10 cellular contexts compared by ENCODE assay signal in the genomic region with DNA sequence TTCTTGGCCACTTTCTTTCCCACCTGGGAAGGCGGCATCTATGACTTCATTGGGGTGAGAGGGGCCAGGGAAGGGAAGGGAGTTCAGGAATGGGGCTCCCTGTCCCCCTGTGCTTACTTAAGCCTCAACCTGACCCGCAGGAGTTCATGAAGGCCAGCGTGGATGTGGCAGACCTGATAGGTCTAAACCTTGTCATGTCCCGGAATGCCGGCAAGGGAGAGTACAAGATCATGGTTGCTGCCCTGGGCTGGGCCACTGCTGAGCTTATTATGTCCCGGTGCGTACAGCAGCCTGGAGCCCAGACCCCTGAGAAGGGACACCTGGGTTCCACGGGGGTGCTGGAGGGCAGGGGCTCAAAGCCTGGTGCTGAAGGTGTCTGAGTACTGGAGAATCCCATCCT. TPM values are rescaled to one million over a fixed set of nuclear protein-coding genes. Genes with fewer than 3 reads are reported as not detected.
DNase-seq lines count a peak whose midpoint lies in the region; ATAC-seq and TF ChIP-seq lines count a peak whose summit lies in the region.
"Had no signal": no experiment of that assay in that cellular context is flagged by ENCODE, and none has a peak within 500 bp of the region (broad histone marks: within the 10 kb centered on the region; RNA-seq: fewer than 3 reads in every experiment).

No MANE protein-coding gene starts in this region.

- H3K27me3 ChIP-seq in hepatocyte: no peaks in the 10 kb centered on the region

- H3K4me1 Mint-ChIP-seq in T-helper 2 cell treated with Interferon-gamma antibody and Interleukin-4, amounts not matched to agents 5 μg/mL and 100 μg/mL, for 36 hours (ENCODE audit: low read depth): peaks cover 18% of the 10 kb centered on the region
- peaks cover 23% of the 10 kb centered on the region for H3K4me1 Mint-ChIP-seq in WTC11
- peaks cover 63% of the 10 kb centered on the region for H3K4me1 Mint-ChIP-seq in stimulated activated naive CD8-positive, alpha-beta T cell treated with anti-CD3 and anti-CD28 coated beads, Interleukin-15, amount 100 ng/mL, for 72 hours

- H3K79me2 ChIP-seq in hepatocyte: peaks cover 35% of the 10 kb centered on the region

- H4K20me1 ChIP-seq in hepatocyte (ENCODE audit: insufficient read depth, poor library complexity, severe bottlenecking): no peaks in the 10 kb centered on the region

- no peak for DNase-seq in T-helper 2 cell treated with Interferon-gamma antibody and Interleukin-4, amounts not matched to agents 5 μg/mL and 100 μg/mL, for 36 hours (ENCODE audit: low spot score)
- no peak for DNase-seq in T-helper 2 cell
- no peak for DNase-seq in WTC11 (ENCODE audit: low spot score)
- no peak for DNase-seq in hepatocyte (ENCODE audit: low spot score)
- DNase-seq in stimulated activated naive CD8-positive, alpha-beta T cell treated with anti-CD3 and anti-CD28 coated beads, Interleukin-15, amount 100 ng/mL, for 72 hours: no peak
- no peak for DNase-seq in NCI-H1930 (lab: John Stamatoyannopoulos, UW)
- DNase-seq in NCI-H2171 (lab: John Stamatoyannopoulos, UW): no peak
- DNase-seq: retina had no signal

- peak overlapping the region; percentile 74 for H3K4me3 ChIP-seq in hepatocyte

- TF ChIP-seq CTCF in WTC11 (IDR thresholded peaks at IDR 0.05): no peak
- TF ChIP-seq CTCF in hepatocyte (IDR thresholded peaks at IDR 0.05; ENCODE audit: poor library complexity): no peak

- no peaks in the 10 kb centered on the region for H3K9me2 ChIP-seq in hepatocyte (replicated peaks; ENCODE audit: insufficient read depth)

- peak overlapping the region; percentile 86 for H3K4me2 ChIP-seq in hepatocyte

- H3K27ac ChIP-seq in hepatocyte: no peak overlapping the region

- peak overlapping the region; percentile 95 for H3K4me3 Mint-ChIP-seq in T-helper 2 cell treated with Interferon-gamma antibody and Interleukin-4, amounts not matched to agents 5 μg/mL and 100 μg/mL, for 36 hours
- H3K4me3 Mint-ChIP-seq in WTC11: peak overlapping the region; percentile 92
- peak overlapping the region; percentile 98 for H3K4me3 Mint-ChIP-seq in stimulated activated naive CD8-positive, alpha-beta T cell treated with anti-CD3 and anti-CD28 coated beads, Interleukin-15, amount 100 ng/mL, for 72 hours

- ATAC-seq in WTC11: no peak
- no peak for ATAC-seq in stimulated activated naive CD8-positive, alpha-beta T cell treated with anti-CD3 and anti-CD28 coated beads, Interleukin-15, amount 100 ng/mL, for 72 hours
- no peak for ATAC-seq in HG03139 (IDR thresholded peaks at IDR 0.05; ENCODE audit: unreplicated experiment)

- H3K9me3 ChIP-seq in hepatocyte (ENCODE audit: low read depth): no peaks in the 10 kb centered on the region

- POLR2A ChIA-PET in WTC11 (lab: Charles Lee): interaction anchor here (0.7 kb wide), 1 partner anchor 36 kb away, joined by 3 read pairs; no protein-coding TSS in a partner anchor

- H2AFZ ChIP-seq in hepatocyte: no peak overlapping the region

- CTCF ChIA-PET in WTC11 (lab: Charles Lee): interaction anchor here (0.9 kb wide), 1 partner anchor 36 kb away, joined by 6 read pairs; no protein-coding TSS in a partner anchor

- peak overlapping the region; percentile 92 for H3K27ac Mint-ChIP-seq in T-helper 2 cell treated with Interferon-gamma antibody and Interleukin-4, amounts not matched to agents 5 μg/mL and 100 μg/mL, for 36 hours
- H3K27ac Mint-ChIP-seq in WTC11: no peak overlapping the region
- peak overlapping the region; percentile 88 to 98 for H3K27ac Mint-ChIP-seq in stimulated activated naive CD8-positive, alpha-beta T cell treated with anti-CD3 and anti-CD28 coated beads, Interleukin-15, amount 100 ng/mL, for 72 hours

- peaks cover 15% of the 10 kb centered on the region for H3K4me1 ChIP-seq in hepatocyte (ENCODE audit: insufficient read depth)

- H3K9me3 Mint-ChIP-seq in T-helper 2 cell treated with Interferon-gamma antibody and Interleukin-4, amounts not matched to agents 5 μg/mL and 100 μg/mL, for 36 hours: no peaks in the 10 kb centered on the region
- no peaks in the 10 kb centered on the region for H3K9me3 Mint-ChIP-seq in WTC11
- no peaks in the 10 kb centered on the region for H3K9me3 Mint-ChIP-seq in stimulated activated naive CD8-positive, alpha-beta T cell treated with anti-CD3 and anti-CD28 coated beads, Interleukin-15, amount 100 ng/mL, for 72 hours

- no peaks in the 10 kb centered on the region for H3K36me3 ChIP-seq in hepatocyte (replicated peaks; ENCODE audit: insufficient read depth, low read depth)

- H3K27me3 Mint-ChIP-seq in T-helper 2 cell treated with Interferon-gamma antibody and Interleukin-4, amounts not matched to agents 5 μg/mL and 100 μg/mL, for 36 hours (ENCODE audit: low read depth): no peaks in the 10 kb centered on the region
- no peaks in the 10 kb centered on the region for H3K27me3 Mint-ChIP-seq in WTC11 (ENCODE audit: low read depth)
- H3K27me3 Mint-ChIP-seq in stimulated activated naive CD8-positive, alpha-beta T cell treated with anti-CD3 and anti-CD28 coated beads, Interleukin-15, amount 100 ng/mL, for 72 hours: no peaks in the 10 kb centered on the region

- WGBS in hepatocyte (ENCODE audit: low lambda C conversion rate, missing lambda C conversion rate): 91% methylated on average over 8 of the region's 8 CpGs

- H3K36me3 Mint-ChIP-seq in T-helper 2 cell treated with Interferon-gamma antibody and Interleukin-4, amounts not matched to agents 5 μg/mL and 100 μg/mL, for 36 hours (ENCODE audit: low read depth): no peaks in the 10 kb centered on the region
- peaks cover 21% of the 10 kb centered on the region; the same call in 1 of the 2 replicates for H3K36me3 Mint-ChIP-seq in WTC11

TF ChIP-seq in WTC11, 78 proteins besides CTCF, POLR2A, EP300 and RAD21:
- TF ChIP-seq SMAD3 (CRISPR knock-in tag; IDR thresholded peaks at IDR 0.05; ENCODE audit: borderline replicate concordance): no peak
- TF ChIP-seq NFYB (CRISPR knock-in tag; conservative IDR thresholded peaks at IDR 0.05; ENCODE audit: low read depth): no peak

RNA-seq across cellular contexts. Expression of gene TMEM147, which starts 1.1 kb away (rescaled TPM):
- 132 to 135 TPM (median 132 TPM) in 3 replicates for total RNA-seq in WTC11 (2021)
- total RNA-seq in hepatocyte: 115 and 133 TPM in 2 replicates
- polyA plus RNA-seq in hepatocyte: 287 and 288 TPM in 2 replicates

RNA-seq across cellular contexts. Expression of gene GAPDHS, which starts 13.3 kb away (rescaled TPM):
- total RNA-seq in WTC11 (2021): 0.20 to 0.30 TPM in 2 of 3 replicates, not detected in the other
- not detected in 2 replicates for total RNA-seq in hepatocyte
- polyA plus RNA-seq in hepatocyte: not detected in 2 replicates
- total RNA-seq: NCI-H460 had no signal

RNA-seq across cellular contexts. Expression of gene ATP4A, which starts 16.9 kb away (rescaled TPM):
- total RNA-seq in WTC11 (2021): 0.59 to 1.2 TPM (median 1.1 TPM) in 3 replicates
- 5.0 and 6.4 TPM in 2 replicates for total RNA-seq in hepatocyte
- polyA plus RNA-seq in hepatocyte: 3.5 and 5.1 TPM in 2 replicates
- total RNA-seq: NCI-H460 had no signal

RNA-seq across cellular contexts. Expression of gene SBSN, which starts 18.4 kb away (rescaled TPM):
- total RNA-seq in WTC11 (2021) (0.15 to 0.39 TPM in 2 of 3 replicates, not detected in the other), hepatocyte (0.40 TPM in 1 of 2 replicates, not detected in the other)
- 0.19 and 0.66 TPM in 2 replicates for polyA plus RNA-seq in hepatocyte
- total RNA-seq: NCI-H460 had no signal

RNA-seq across cellular contexts. Expression of gene DMKN, which starts 33.1 kb away (rescaled TPM):
- total RNA-seq in WTC11 (2021): 284 to 302 TPM (median 285 TPM) in 3 replicates
- 57.0 and 64.1 TPM in 2 replicates for total RNA-seq in hepatocyte
- polyA plus RNA-seq in hepatocyte: 99.5 and 111 TPM in 2 replicates
